ENCODE assay signal across 2 cellular contexts in the genomic region with DNA sequence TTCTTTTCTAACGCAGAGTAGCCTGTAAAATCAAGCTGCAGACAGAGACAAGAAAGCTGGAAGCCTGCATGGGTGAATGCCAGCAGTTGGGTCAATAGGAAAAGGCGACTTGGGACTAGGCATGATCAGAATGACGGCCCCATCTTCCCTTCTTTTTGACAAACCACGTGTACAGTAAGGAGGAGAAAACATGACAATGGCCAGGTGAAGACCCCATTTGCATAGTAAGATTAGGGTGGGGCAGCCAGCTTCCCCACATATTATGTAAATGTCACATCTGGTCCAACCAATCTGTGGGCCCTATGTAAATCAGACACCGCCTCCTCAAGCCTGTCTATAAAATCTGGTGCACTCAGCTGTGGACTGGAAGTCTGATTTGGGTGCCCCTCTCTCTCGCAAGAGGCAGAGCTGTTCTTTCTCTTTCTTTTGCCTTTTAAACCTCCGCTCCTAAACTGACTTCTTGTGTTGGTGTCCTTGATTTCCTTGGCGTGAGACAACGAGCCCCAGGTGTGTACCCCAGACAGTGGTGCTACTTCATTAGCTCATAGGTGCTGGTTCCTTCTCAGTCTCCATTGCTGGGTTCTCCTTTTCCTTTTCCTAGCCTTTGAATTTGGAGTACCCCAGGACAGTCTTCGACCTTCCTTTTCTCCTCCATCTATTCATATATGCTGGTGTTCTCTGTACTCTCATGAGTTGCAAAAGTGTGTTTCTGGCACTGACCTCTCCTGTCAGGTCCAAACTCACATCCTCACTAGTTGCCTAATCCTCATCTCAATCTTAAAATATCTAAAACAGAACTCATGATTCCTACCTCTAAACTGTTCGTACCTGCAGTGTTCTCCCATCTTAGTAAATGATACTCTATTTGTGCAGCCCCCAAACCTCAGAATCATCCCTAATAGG.
TF ChIP-seq lines count a peak whose summit lies in the region.

No MANE protein-coding gene starts in this region.

TF ChIP-seq in GM23338, 12 proteins besides CTCF, POLR2A, EP300 and RAD21:
- TF ChIP-seq EZH2 (IDR thresholded peaks at IDR 0.05; ENCODE audit: low read depth, unreplicated experiment) = no peak
- TF ChIP-seq, protein P1, sequence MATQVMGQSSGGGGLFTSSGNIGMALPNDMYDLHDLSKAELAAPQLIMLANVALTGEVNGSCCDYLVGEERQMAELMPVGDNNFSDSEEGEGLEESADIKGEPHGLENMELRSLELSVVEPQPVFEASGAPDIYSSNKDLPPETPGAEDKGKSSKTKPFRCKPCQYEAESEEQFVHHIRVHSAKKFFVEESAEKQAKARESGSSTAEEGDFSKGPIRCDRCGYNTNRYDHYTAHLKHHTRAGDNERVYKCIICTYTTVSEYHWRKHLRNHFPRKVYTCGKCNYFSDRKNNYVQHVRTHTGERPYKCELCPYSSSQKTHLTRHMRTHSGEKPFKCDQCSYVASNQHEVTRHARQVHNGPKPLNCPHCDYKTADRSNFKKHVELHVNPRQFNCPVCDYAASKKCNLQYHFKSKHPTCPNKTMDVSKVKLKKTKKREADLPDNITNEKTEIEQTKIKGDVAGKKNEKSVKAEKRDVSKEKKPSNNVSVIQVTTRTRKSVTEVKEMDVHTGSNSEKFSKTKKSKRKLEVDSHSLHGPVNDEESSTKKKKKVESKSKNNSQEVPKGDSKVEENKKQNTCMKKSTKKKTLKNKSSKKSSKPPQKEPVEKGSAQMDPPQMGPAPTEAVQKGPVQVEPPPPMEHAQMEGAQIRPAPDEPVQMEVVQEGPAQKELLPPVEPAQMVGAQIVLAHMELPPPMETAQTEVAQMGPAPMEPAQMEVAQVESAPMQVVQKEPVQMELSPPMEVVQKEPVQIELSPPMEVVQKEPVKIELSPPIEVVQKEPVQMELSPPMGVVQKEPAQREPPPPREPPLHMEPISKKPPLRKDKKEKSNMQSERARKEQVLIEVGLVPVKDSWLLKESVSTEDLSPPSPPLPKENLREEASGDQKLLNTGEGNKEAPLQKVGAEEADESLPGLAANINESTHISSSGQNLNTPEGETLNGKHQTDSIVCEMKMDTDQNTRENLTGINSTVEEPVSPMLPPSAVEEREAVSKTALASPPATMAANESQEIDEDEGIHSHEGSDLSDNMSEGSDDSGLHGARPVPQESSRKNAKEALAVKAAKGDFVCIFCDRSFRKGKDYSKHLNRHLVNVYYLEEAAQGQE (IDR thresholded peaks at IDR 0.05; ENCODE audit: unreplicated experiment) = no peak
- TF ChIP-seq NANOG (IDR thresholded peaks at IDR 0.05; ENCODE audit: borderline replicate concordance) = no peak
- no peak for TF ChIP-seq STAT1 (IDR thresholded peaks at IDR 0.05; ENCODE audit: unreplicated experiment)
- no peak for TF ChIP-seq CREB1 (CRISPR knock-in tag; IDR thresholded peaks at IDR 0.05; ENCODE audit: low read depth)
- TF ChIP-seq JUNB (IDR thresholded peaks at IDR 0.05; ENCODE audit: unreplicated experiment) = no peak
- no peak for TF ChIP-seq ZNF114 (CRISPR knock-in tag; IDR thresholded peaks at IDR 0.05)
- no peak for TF ChIP-seq POLR2AphosphoS5 (IDR thresholded peaks at IDR 0.05; ENCODE audit: low read depth)
- TF ChIP-seq ZNF331 (CRISPR knock-in tag; IDR thresholded peaks at IDR 0.05; ENCODE audit: low read depth) = no peak
- TF ChIP-seq, protein P2, sequence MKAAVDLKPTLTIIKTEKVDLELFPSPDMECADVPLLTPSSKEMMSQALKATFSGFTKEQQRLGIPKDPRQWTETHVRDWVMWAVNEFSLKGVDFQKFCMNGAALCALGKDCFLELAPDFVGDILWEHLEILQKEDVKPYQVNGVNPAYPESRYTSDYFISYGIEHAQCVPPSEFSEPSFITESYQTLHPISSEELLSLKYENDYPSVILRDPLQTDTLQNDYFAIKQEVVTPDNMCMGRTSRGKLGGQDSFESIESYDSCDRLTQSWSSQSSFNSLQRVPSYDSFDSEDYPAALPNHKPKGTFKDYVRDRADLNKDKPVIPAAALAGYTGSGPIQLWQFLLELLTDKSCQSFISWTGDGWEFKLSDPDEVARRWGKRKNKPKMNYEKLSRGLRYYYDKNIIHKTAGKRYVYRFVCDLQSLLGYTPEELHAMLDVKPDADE (IDR thresholded peaks at IDR 0.05) = no peak
- no peak for TF ChIP-seq EZH2phosphoT487 (IDR thresholded peaks at IDR 0.05; ENCODE audit: unreplicated experiment)

TF ChIP-seq in K562, 482 proteins besides CTCF, POLR2A, EP300 and RAD21:
- TF ChIP-seq ESRRA (IDR thresholded peaks at IDR 0.05; ENCODE audit: borderline replicate concordance, low read depth) (no peak), MEIS2 (IDR thresholded peaks at IDR 0.05; ENCODE audit: partially characterized antibody) (no peak), SAFB (IDR thresholded peaks at IDR 0.05; ENCODE audit: borderline replicate concordance, low read depth, low read length) (no peak), RBBP5 (IDR thresholded peaks at IDR 0.05; ENCODE audit: borderline replicate concordance, insufficient read depth, low read length, poor library complexity, severe bottlenecking) (no peak), ZKSCAN3 (CRISPR knock-in tag; IDR thresholded peaks at IDR 0.05) (no peak), ZNF146 (CRISPR knock-in tag; IDR thresholded peaks at IDR 0.05; ENCODE audit: unreplicated experiment) (no peak), ZNF324 (CRISPR knock-in tag; IDR thresholded peaks at IDR 0.05) (no peak), ZNF785 (CRISPR knock-in tag; IDR thresholded peaks at IDR 0.05) (no peak), ZNF589 (CRISPR knock-in tag; IDR thresholded peaks at IDR 0.05; ENCODE audit: low read depth) (no peak), BRF1 (IDR thresholded peaks at IDR 0.05; ENCODE audit: borderline replicate concordance, extremely low read depth, insufficient read length) (no peak), ZNF124 (CRISPR knock-in tag; IDR thresholded peaks at IDR 0.05) (no peak), ZNF354B (CRISPR knock-in tag; IDR thresholded peaks at IDR 0.05) (no peak), ZNF644 (tag; IDR thresholded peaks at IDR 0.05; ENCODE audit: low read depth) (no peak)
- TF ChIP-seq, protein P3, sequence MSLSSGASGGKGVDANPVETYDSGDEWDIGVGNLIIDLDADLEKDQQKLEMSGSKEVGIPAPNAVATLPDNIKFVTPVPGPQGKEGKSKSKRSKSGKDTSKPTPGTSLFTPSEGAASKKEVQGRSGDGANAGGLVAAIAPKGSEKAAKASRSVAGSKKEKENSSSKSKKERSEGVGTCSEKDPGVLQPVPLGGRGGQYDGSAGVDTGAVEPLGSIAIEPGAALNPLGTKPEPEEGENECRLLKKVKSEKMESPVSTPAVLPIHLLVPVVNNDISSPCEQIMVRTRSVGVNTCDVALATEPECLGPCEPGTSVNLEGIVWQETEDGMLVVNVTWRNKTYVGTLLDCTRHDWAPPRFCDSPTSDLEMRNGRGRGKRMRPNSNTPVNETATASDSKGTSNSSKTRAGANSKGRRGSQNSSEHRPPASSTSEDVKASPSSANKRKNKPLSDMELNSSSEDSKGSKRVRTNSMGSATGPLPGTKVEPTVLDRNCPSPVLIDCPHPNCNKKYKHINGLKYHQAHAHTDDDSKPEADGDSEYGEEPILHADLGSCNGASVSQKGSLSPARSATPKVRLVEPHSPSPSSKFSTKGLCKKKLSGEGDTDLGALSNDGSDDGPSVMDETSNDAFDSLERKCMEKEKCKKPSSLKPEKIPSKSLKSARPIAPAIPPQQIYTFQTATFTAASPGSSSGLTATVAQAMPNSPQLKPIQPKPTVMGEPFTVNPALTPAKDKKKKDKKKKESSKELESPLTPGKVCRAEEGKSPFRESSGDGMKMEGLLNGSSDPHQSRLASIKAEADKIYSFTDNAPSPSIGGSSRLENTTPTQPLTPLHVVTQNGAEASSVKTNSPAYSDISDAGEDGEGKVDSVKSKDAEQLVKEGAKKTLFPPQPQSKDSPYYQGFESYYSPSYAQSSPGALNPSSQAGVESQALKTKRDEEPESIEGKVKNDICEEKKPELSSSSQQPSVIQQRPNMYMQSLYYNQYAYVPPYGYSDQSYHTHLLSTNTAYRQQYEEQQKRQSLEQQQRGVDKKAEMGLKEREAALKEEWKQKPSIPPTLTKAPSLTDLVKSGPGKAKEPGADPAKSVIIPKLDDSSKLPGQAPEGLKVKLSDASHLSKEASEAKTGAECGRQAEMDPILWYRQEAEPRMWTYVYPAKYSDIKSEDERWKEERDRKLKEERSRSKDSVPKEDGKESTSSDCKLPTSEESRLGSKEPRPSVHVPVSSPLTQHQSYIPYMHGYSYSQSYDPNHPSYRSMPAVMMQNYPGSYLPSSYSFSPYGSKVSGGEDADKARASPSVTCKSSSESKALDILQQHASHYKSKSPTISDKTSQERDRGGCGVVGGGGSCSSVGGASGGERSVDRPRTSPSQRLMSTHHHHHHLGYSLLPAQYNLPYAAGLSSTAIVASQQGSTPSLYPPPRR (CRISPR knock-in tag; IDR thresholded peaks at IDR 0.05; ENCODE audit: borderline replicate concordance) = no peak
- TF ChIP-seq, protein P4, sequence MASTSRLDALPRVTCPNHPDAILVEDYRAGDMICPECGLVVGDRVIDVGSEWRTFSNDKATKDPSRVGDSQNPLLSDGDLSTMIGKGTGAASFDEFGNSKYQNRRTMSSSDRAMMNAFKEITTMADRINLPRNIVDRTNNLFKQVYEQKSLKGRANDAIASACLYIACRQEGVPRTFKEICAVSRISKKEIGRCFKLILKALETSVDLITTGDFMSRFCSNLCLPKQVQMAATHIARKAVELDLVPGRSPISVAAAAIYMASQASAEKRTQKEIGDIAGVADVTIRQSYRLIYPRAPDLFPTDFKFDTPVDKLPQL (IDR thresholded peaks at IDR 0.05; ENCODE audit: extremely low read depth, insufficient read length) = no peak
- TF ChIP-seq, protein P5, sequence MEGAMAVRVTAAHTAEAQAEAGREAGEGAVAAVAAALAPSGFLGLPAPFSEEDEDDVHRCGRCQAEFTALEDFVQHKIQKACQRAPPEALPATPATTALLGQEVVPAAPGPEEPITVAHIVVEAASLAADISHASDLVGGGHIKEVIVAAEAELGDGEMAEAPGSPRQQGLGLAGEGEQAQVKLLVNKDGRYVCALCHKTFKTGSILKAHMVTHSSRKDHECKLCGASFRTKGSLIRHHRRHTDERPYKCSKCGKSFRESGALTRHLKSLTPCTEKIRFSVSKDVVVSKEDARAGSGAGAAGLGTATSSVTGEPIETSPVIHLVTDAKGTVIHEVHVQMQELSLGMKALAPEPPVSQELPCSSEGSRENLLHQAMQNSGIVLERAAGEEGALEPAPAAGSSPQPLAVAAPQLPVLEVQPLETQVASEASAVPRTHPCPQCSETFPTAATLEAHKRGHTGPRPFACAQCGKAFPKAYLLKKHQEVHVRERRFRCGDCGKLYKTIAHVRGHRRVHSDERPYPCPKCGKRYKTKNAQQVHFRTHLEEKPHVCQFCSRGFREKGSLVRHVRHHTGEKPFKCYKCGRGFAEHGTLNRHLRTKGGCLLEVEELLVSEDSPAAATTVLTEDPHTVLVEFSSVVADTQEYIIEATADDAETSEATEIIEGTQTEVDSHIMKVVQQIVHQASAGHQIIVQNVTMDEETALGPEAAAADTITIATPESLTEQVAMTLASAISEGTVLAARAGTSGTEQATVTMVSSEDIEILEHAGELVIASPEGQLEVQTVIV (CRISPR knock-in tag; IDR thresholded peaks at IDR 0.05; ENCODE audit: borderline replicate concordance) = no peak
- TF ChIP-seq, protein P6, sequence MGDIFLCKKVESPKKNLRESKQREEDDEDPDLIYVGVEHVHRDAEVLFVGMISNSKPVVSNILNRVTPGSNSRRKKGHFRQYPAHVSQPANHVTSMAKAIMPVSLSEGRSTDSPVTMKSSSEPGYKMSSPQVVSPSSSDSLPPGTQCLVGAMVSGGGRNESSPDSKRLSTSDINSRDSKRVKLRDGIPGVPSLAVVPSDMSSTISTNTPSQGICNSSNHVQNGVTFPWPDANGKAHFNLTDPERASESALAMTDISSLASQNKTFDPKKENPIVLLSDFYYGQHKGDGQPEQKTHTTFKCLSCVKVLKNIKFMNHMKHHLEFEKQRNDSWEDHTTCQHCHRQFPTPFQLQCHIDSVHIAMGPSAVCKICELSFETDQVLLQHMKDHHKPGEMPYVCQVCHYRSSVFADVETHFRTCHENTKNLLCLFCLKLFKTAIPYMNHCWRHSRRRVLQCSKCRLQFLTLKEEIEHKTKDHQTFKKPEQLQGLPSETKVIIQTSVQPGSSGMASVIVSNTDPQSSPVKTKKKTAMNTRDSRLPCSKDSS (IDR thresholded peaks at IDR 0.05; ENCODE audit: low read depth, partially characterized antibody) = no peak
- TF ChIP-seq, protein P7, sequence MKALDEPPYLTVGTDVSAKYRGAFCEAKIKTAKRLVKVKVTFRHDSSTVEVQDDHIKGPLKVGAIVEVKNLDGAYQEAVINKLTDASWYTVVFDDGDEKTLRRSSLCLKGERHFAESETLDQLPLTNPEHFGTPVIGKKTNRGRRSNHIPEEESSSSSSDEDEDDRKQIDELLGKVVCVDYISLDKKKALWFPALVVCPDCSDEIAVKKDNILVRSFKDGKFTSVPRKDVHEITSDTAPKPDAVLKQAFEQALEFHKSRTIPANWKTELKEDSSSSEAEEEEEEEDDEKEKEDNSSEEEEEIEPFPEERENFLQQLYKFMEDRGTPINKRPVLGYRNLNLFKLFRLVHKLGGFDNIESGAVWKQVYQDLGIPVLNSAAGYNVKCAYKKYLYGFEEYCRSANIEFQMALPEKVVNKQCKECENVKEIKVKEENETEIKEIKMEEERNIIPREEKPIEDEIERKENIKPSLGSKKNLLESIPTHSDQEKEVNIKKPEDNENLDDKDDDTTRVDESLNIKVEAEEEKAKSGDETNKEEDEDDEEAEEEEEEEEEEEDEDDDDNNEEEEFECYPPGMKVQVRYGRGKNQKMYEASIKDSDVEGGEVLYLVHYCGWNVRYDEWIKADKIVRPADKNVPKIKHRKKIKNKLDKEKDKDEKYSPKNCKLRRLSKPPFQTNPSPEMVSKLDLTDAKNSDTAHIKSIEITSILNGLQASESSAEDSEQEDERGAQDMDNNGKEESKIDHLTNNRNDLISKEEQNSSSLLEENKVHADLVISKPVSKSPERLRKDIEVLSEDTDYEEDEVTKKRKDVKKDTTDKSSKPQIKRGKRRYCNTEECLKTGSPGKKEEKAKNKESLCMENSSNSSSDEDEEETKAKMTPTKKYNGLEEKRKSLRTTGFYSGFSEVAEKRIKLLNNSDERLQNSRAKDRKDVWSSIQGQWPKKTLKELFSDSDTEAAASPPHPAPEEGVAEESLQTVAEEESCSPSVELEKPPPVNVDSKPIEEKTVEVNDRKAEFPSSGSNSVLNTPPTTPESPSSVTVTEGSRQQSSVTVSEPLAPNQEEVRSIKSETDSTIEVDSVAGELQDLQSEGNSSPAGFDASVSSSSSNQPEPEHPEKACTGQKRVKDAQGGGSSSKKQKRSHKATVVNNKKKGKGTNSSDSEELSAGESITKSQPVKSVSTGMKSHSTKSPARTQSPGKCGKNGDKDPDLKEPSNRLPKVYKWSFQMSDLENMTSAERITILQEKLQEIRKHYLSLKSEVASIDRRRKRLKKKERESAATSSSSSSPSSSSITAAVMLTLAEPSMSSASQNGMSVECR (CRISPR knock-in tag; IDR thresholded peaks at IDR 0.05) = no peak
